In genomic region chr19:12676928-12677327, GRCh38 we compare ENCODE assay signal across 17 cellular contexts. TPM values are rescaled to one million over a fixed set of nuclear protein-coding genes. Genes with fewer than 3 reads are reported as not detected.
DNase-seq lines count a peak whose midpoint lies in the region; ATAC-seq and TF ChIP-seq lines count a peak whose summit lies in the region.
"Had no signal": no experiment of that assay in that cellular context is flagged by ENCODE, and none has a peak within 500 bp of the region (broad histone marks: within the 10 kb centered on the region; RNA-seq: fewer than 3 reads in every experiment).

No MANE protein-coding gene starts in this region.

- no peaks in the 10 kb centered on the region for H3K27me3 ChIP-seq in CD8-positive, alpha-beta T cell (ENCODE audit: insufficient read depth, low read length)
- no peaks in the 10 kb centered on the region for H3K27me3 ChIP-seq in IMR-90 (ENCODE audit: control insufficient read depth, insufficient read depth, low read length)
- H3K27me3 ChIP-seq in upper lobe of right lung: no peaks in the 10 kb centered on the region
- H3K27me3 ChIP-seq: breast epithelium had no signal

- H3K4me1 Mint-ChIP-seq in CD8-positive, alpha-beta T cell (ENCODE audit: low read depth): peaks cover 32% of the 10 kb centered on the region
- H3K4me1 Mint-ChIP-seq in immature natural killer cell: peaks cover 33 to 37% of the 10 kb centered on the region in 2 donors
- peaks cover 7% of the 10 kb centered on the region for H3K4me1 Mint-ChIP-seq in progenitor cell of endocrine pancreas (ENCODE audit: low read depth)

- H4K91ac ChIP-seq in IMR-90 (ENCODE audit: insufficient read depth, low read depth, low read length): no peak overlapping the region

- no peak for ATAC-seq in CD8-positive, alpha-beta T cell
- ATAC-seq in IMR-90 (ENCODE audit: low read depth) (no peak), upper lobe of right lung (no peak), HG03469 (IDR thresholded peaks at IDR 0.05; ENCODE audit: unreplicated experiment) (no peak)

- BruUV-seq in IMR-90 (replicated peaks; lab: Mats Ljungman, UMichigan): no TSS peak

- TF ChIP-seq POLR2A in IMR-90 (IDR thresholded peaks at IDR 0.05; ENCODE audit: low read depth, low read length): no peak

- H3K4me3 Mint-ChIP-seq in CD8-positive, alpha-beta T cell: no peak overlapping the region
- H3K4me3 Mint-ChIP-seq in immature natural killer cell (no peak overlapping the region), progenitor cell of endocrine pancreas (ENCODE audit: low read depth) (no peak overlapping the region)
- H3K4me3 Mint-ChIP-seq: T-cell had no signal

- no peak overlapping the region for H2BK5ac ChIP-seq in IMR-90 (ENCODE audit: low read depth, low read length, poor library complexity, severe bottlenecking)

- no peak overlapping the region for H3K18ac ChIP-seq in IMR-90 (ENCODE audit: low read depth, low read length)

- no peaks in the 10 kb centered on the region for H3K27me3 Mint-ChIP-seq in CD8-positive, alpha-beta T cell (ENCODE audit: low read depth)
- H3K27me3 Mint-ChIP-seq in immature natural killer cell (ENCODE audit: low read depth in 3 of 3) (peaks cover 9 to 18% (median 10%) of the 10 kb centered on the region in 3 donors), progenitor cell of endocrine pancreas (no peaks in the 10 kb centered on the region)
- H3K27me3 Mint-ChIP-seq: T-cell had no signal

- TF ChIP-seq CTCF in CD8-positive, alpha-beta T cell (IDR thresholded peaks at IDR 0.05): no peak
- no peak for TF ChIP-seq CTCF in IMR-90 (conservative IDR thresholded peaks at IDR 0.05; ENCODE audit: low read depth, low read length)
- TF ChIP-seq CTCF in progenitor cell of endocrine pancreas (IDR thresholded peaks at IDR 0.05; ENCODE audit: unreplicated experiment): no peak
- no peak for TF ChIP-seq CTCF in upper lobe of right lung (IDR thresholded peaks at IDR 0.05)

- H3K9ac ChIP-seq in IMR-90 (ENCODE audit: low read depth, low read length): no peak overlapping the region

- no peak overlapping the region for H2BK20ac ChIP-seq in IMR-90 (ENCODE audit: low read depth, low read length)

- POLR2A ChIA-PET in CD8-positive, alpha-beta T cell (lab: Charles Lee): interaction anchor here (0.7 to 1.1 kb wide), 3 partner anchors 10 to 119 kb away, joined by 3 read pairs; partner anchors contain the start of genes MAN2B1, WDR83 and ZNF791
- POLR2A ChIA-PET in IMR-90 (lab: Charles Lee; ENCODE audit: unreplicated experiment): no interaction called here

- TF ChIP-seq RAD21 in IMR-90 (IDR thresholded peaks at IDR 0.05; ENCODE audit: low read length): no peak

- H4K8ac ChIP-seq in IMR-90 (ENCODE audit: low read depth in 2 of 2, low read length in 2 of 2): no peak overlapping the region

- H2BK15ac ChIP-seq in IMR-90 (ENCODE audit: low read depth, low read length): no peak overlapping the region

- H3K14ac ChIP-seq in IMR-90 (replicated peaks; ENCODE audit: low read depth, low read length): no peak overlapping the region

- no peak overlapping the region for H3K56ac ChIP-seq in IMR-90 (ENCODE audit: extremely low read depth, insufficient read depth, low read length)

- no peak overlapping the region for H3K23ac ChIP-seq in IMR-90 (ENCODE audit: low read depth, low read length)

- DNase-seq in CD8-positive, alpha-beta T cell: no peak
- DNase-seq in IMR-90 (no peak), immature natural killer cell (no peak), progenitor cell of endocrine pancreas (ENCODE audit: low spot score, unreplicated experiment) (no peak), upper lobe of right lung (no peak), middle frontal gyrus (ENCODE audit: extremely low spot score, low spot score) (no peak)

- no peaks in the 10 kb centered on the region for H3K9me3 Mint-ChIP-seq in CD8-positive, alpha-beta T cell
- no peaks in the 10 kb centered on the region for H3K9me3 Mint-ChIP-seq in immature natural killer cell
- H3K9me3 Mint-ChIP-seq in progenitor cell of endocrine pancreas (ENCODE audit: low read depth): no peaks in the 10 kb centered on the region
- H3K9me3 Mint-ChIP-seq: T-cell had no signal

- H3K36me3 ChIP-seq in CD8-positive, alpha-beta T cell (ENCODE audit: insufficient read depth, low read length): peaks cover 36% of the 10 kb centered on the region
- H3K36me3 ChIP-seq in IMR-90 (ENCODE audit: control insufficient read depth, insufficient read depth, low read length) (peaks cover 53% of the 10 kb centered on the region), upper lobe of right lung (peaks cover 78% of the 10 kb centered on the region)

- H3K27ac Mint-ChIP-seq in CD8-positive, alpha-beta T cell: peak overlapping the region; percentile 43
- H3K27ac Mint-ChIP-seq in immature natural killer cell: peak overlapping the region in 4 of 6 donors; percentile 39 to 77 (median 56)
- peak overlapping the region; percentile 88 for H3K27ac Mint-ChIP-seq in progenitor cell of endocrine pancreas

- no peak overlapping the region for H2AK5ac ChIP-seq in IMR-90 (ENCODE audit: low read depth, low read length)

- WGBS in IMR-90 (ENCODE audit: extremely low coverage in 2 of 2, insufficient read length in 1 of 2), 2 experiments: 90% methylated on average over 3 of the region's 12 CpGs; no CpG with 5 or more reads in 1 of the 2 experiments

- H2BK120ac ChIP-seq in IMR-90 (ENCODE audit: low read depth, low read length): no peak overlapping the region

- CTCF ChIA-PET in CD8-positive, alpha-beta T cell (lab: Charles Lee): interaction anchor here (0.7 to 3.7 kb wide), 24 partner anchors 8 to 230 kb away, joined by 3 to 27 read pairs (median 4); partner anchors contain the start of genes FBXW9, GET3, MAN2B1 and WDR83
- CTCF ChIA-PET in IMR-90 (lab: Yijun Ruan, JAX): interaction anchor here (0.7 kb wide), 1 partner anchor 10 kb away, joined by 3 read pairs; the partner anchor contains the start of genes MAN2B1 and WDR83

- dilution Hi-C loops in IMR-90 (cut with HindIII; ENCODE audit: low sequenced_read_pairs, unreplicated experiment): no loop called here

- H3K79me1 ChIP-seq in IMR-90 (ENCODE audit: low read depth in 1 of 2, low read length in 2 of 2): peaks cover 13 to 43% of the 10 kb centered on the region in 2 experiments

- H3K9me1 ChIP-seq in IMR-90 (ENCODE audit: insufficient read depth, low read length): peaks cover 7% of the 10 kb centered on the region; the same call in 1 of the 2 replicates

- H4K20me1 ChIP-seq in IMR-90 (ENCODE audit: insufficient read depth, low read length): peaks cover 15% of the 10 kb centered on the region

- no peak overlapping the region for H3K4me3 ChIP-seq in CD8-positive, alpha-beta T cell (ENCODE audit: low read depth, low read length)
- H3K4me3 ChIP-seq in IMR-90 (ENCODE audit: insufficient read depth, low read depth, low read length): no peak overlapping the region
- no peak overlapping the region for H3K4me3 ChIP-seq in upper lobe of right lung
- H3K4me3 ChIP-seq: breast epithelium, coronary artery, thoracic aorta had no signal

- no peak overlapping the region for H2AFZ ChIP-seq in IMR-90 (replicated peaks; ENCODE audit: low read length, poor library complexity)

- H3K27ac ChIP-seq in CD8-positive, alpha-beta T cell (ENCODE audit: low read depth, low read length): no peak overlapping the region
- H3K27ac ChIP-seq in IMR-90 (ENCODE audit: insufficient read depth, low read length) (no peak overlapping the region), upper lobe of right lung (no peak overlapping the region)
- H3K27ac ChIP-seq: breast epithelium, coronary artery, thoracic aorta had no signal

- in situ Hi-C loops in IMR-90 (cut with MboI; ENCODE audit: low sequenced_read_pairs): no loop called here

- no peak overlapping the region for H4K5ac ChIP-seq in IMR-90 (ENCODE audit: low read depth, low read length)

- H3K36me3 Mint-ChIP-seq in CD8-positive, alpha-beta T cell: peaks cover 77% of the 10 kb centered on the region
- H3K36me3 Mint-ChIP-seq in immature natural killer cell: peaks cover 9 to 29% (median 14%) of the 10 kb centered on the region in 3 donors
- H3K36me3 Mint-ChIP-seq in progenitor cell of endocrine pancreas (ENCODE audit: insufficient read depth): peaks cover 27% of the 10 kb centered on the region

- no peak overlapping the region for H3K4me2 ChIP-seq in IMR-90 (ENCODE audit: low read depth, low read length)

- no peak overlapping the region for H3K4ac ChIP-seq in IMR-90 (ENCODE audit: low read depth, low read length)

- intact Hi-C loops in CD8-positive, alpha-beta T cell (cut with DNase I, micrococcal nuclease): loop anchor here (1.0 kb wide), 4 partner anchors 80 to 170 kb away; no protein-coding TSS in a partner anchor
- intact Hi-C loops in IMR-90 (cut with micrococcal nuclease) (loop anchor here (1.0 kb wide), 2 partner anchors 119 to 170 kb away; no protein-coding TSS in a partner anchor), upper lobe of right lung (cut with DNase I) (loop anchor here (10.0 kb wide), 1 partner anchor 112 kb away; no protein-coding TSS in a partner anchor)

- H2AK9ac ChIP-seq in IMR-90 (replicated peaks; ENCODE audit: low read depth, low read length, poor library complexity): peak overlapping the region; percentile 19

- H3K9me3 ChIP-seq in CD8-positive, alpha-beta T cell (ENCODE audit: low read length): no peaks in the 10 kb centered on the region
- no peaks in the 10 kb centered on the region for H3K9me3 ChIP-seq in IMR-90 (ENCODE audit: control insufficient read depth, insufficient read depth, low read length)
- no peaks in the 10 kb centered on the region for H3K9me3 ChIP-seq in upper lobe of right lung
- H3K9me3 ChIP-seq: breast epithelium, thoracic aorta had no signal

- H3K4me1 ChIP-seq in CD8-positive, alpha-beta T cell (ENCODE audit: insufficient read depth, low read length): peaks cover 15% of the 10 kb centered on the region
- H3K4me1 ChIP-seq in IMR-90 (ENCODE audit: control insufficient read depth, insufficient read depth, low read length) (no peaks in the 10 kb centered on the region), upper lobe of right lung (peaks cover 5% of the 10 kb centered on the region)
- H3K4me1 ChIP-seq: breast epithelium had no signal

RNA-seq across cellular contexts. Expression of gene DHPS, which starts 4.8 kb away (rescaled TPM):
- 100 to 1,000 TPM in 1 of 2 experiments, 10 to 100 TPM in 1; 98.7 to 100 TPM for total RNA-seq in CD8-positive, alpha-beta T cell
- total RNA-seq in IMR-90 (2012; rRNA removed) (73.3 and 82.8 TPM in 2 replicates), progenitor cell of endocrine pancreas (92.0 and 106 TPM in 2 replicates), upper lobe of right lung (70.5 TPM)
- polyA plus RNA-seq in IMR-90 (2012; rRNA removed) (85.0 and 88.6 TPM in 2 replicates), immature natural killer cell (10 to 100 TPM; 70.8 to 76.0 (median 74.4) TPM)
- polyA plus RNA-seq in IMR-90 (2012; cell fraction: cytosol; rRNA removed): 101 and 107 TPM in 2 replicates
- 256 and 333 TPM in 2 replicates for polyA plus RNA-seq in IMR-90 (2012; cell fraction: nucleus; rRNA removed; ENCODE audit: low replicate concordance)

RNA-seq across cellular contexts. Expression of gene WDR83, which starts 10.3 kb away (rescaled TPM):
- total RNA-seq in CD8-positive, alpha-beta T cell: 1 to 10 TPM; 7.4 to 10.0 TPM
- 5.3 and 5.9 TPM in 2 replicates for total RNA-seq in IMR-90 (2012; rRNA removed)
- polyA plus RNA-seq in IMR-90 (2012; rRNA removed): 8.9 and 10.5 TPM in 2 replicates
- 8.9 and 11.7 TPM in 2 replicates for polyA plus RNA-seq in IMR-90 (2012; cell fraction: cytosol; rRNA removed)
- 17.2 and 35.7 TPM in 2 replicates for polyA plus RNA-seq in IMR-90 (2012; cell fraction: nucleus; rRNA removed; ENCODE audit: low replicate concordance)
- polyA plus RNA-seq in immature natural killer cell: 10 to 100 TPM; 19.9 to 30.1 (median 23.2) TPM
- total RNA-seq in progenitor cell of endocrine pancreas: 16.3 and 17.2 TPM in 2 replicates
- 10.9 TPM for total RNA-seq in upper lobe of right lung

RNA-seq across cellular contexts. Expression of gene MAN2B1, which starts 10.4 kb away (rescaled TPM):
- 10 to 100 TPM; 74.8 to 82.2 TPM for total RNA-seq in CD8-positive, alpha-beta T cell
- total RNA-seq in IMR-90 (2012; rRNA removed) (10.4 and 10.6 TPM in 2 replicates), progenitor cell of endocrine pancreas (115 and 120 TPM in 2 replicates), upper lobe of right lung (174 TPM)
- polyA plus RNA-seq in IMR-90 (2012; rRNA removed) (55.4 and 64.0 TPM in 2 replicates), immature natural killer cell (10 to 100 TPM; 25.3 to 44.4 (median 27.2) TPM)
- 42.0 and 77.7 TPM in 2 replicates for polyA plus RNA-seq in IMR-90 (2012; cell fraction: cytosol; rRNA removed)
- 104 and 163 TPM in 2 replicates for polyA plus RNA-seq in IMR-90 (2012; cell fraction: nucleus; rRNA removed; ENCODE audit: low replicate concordance)

RNA-seq across cellular contexts. Expression of gene GNG14, which starts 10.9 kb away (rescaled TPM):
- total RNA-seq in CD8-positive, alpha-beta T cell: not detected
- total RNA-seq in IMR-90 (2012; rRNA removed): not detected in 2 replicates
- not detected in 2 replicates for polyA plus RNA-seq in IMR-90 (2012; rRNA removed)
- polyA plus RNA-seq in IMR-90 (2012; cell fraction: cytosol; rRNA removed): not detected in 2 replicates
- polyA plus RNA-seq in IMR-90 (2012; cell fraction: nucleus; rRNA removed; ENCODE audit: low replicate concordance): not detected in 2 replicates
- not detected for polyA plus RNA-seq in immature natural killer cell
- total RNA-seq in progenitor cell of endocrine pancreas: not detected in 2 replicates
- not detected for total RNA-seq in upper lobe of right lung
- total RNA-seq: breast epithelium, fibroblast of lung, H4, left ventricle myocardium superior, LHCN-M2, mononuclear cell, T-cell, thoracic aorta had no signal
- polyA plus RNA-seq: fibroblast of lung, small intestine had no signal

RNA-seq across cellular contexts. Expression of gene FBXW9, which starts 19.5 kb away (rescaled TPM):
- 1 to 10 TPM; 2.3 to 2.8 TPM for total RNA-seq in CD8-positive, alpha-beta T cell
- total RNA-seq in IMR-90 (2012; rRNA removed) (8.6 and 9.5 TPM in 2 replicates), progenitor cell of endocrine pancreas (14.6 and 15.1 TPM in 2 replicates), upper lobe of right lung (4.3 TPM)
- polyA plus RNA-seq in IMR-90 (2012; rRNA removed) (14.2 and 14.4 TPM in 2 replicates), immature natural killer cell (1 to 10 TPM; 6.4 to 8.2 (median 8.0) TPM)
- polyA plus RNA-seq in IMR-90 (2012; cell fraction: cytosol; rRNA removed): 8.1 and 16.5 TPM in 2 replicates
- polyA plus RNA-seq in IMR-90 (2012; cell fraction: nucleus; rRNA removed; ENCODE audit: low replicate concordance): 14.0 and 41.0 TPM in 2 replicates
